8 cellular contexts compared by ENCODE assay signal in the genomic region with DNA sequence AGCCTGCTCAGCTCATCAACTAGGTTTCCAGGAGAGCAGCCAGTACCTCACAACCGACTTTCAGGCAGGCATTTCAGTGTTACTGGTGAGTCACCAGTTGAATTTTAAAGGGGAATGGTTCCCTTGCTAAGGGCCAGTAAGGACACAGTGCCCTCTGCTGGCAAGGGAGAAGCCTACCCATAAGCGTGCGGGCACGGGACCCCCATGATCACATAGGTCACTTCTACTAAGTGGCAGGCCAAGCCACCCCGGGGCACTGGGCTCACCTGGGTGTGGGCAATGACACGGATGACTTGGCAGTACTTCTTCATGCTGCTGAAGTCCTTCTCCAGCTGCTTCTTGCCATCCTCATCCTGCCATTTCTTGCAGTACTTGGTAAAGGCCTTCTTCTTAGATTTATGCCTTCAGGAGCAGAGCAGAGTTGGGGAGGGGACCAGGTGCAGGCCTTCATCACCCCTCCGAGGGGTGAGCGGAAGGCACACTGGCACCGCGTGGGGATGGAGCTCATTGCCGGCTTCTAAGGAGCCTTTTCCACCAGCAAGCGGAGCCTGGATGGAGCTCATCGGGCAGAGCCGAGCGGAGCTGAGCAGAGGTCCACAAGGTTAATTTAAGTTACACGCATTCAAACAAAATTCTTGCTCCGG. TPM values are rescaled to one million over a fixed set of nuclear protein-coding genes. Genes with fewer than 3 reads are reported as not detected.
DNase-seq lines count a peak whose midpoint lies in the region; ATAC-seq and TF ChIP-seq lines count a peak whose summit lies in the region.

No MANE protein-coding gene starts in this region.

- peaks cover 18% of the 10 kb centered on the region for H3K4me1 ChIP-seq in fibroblast of lung (ENCODE audit: control insufficient read depth, extremely low read depth, insufficient read depth, low read length)

- H3K9me3 Mint-ChIP-seq in activated T-cell treated with anti-CD3 and anti-CD28 coated beads, Interleukin-2, amount 50 U/mL, for 72 hours = no peaks in the 10 kb centered on the region
- H3K9me3 Mint-ChIP-seq in nephron progenitor cell = no peaks in the 10 kb centered on the region

- peak overlapping the region; percentile 92 for H3K27ac ChIP-seq in C4-2B
- H3K27ac ChIP-seq in fibroblast of lung (ENCODE audit: insufficient read depth, low read length) = peak overlapping the region; percentile 90

- H3K4me3 Mint-ChIP-seq in activated T-cell treated with anti-CD3 and anti-CD28 coated beads, Interleukin-2, amount 50 U/mL, for 72 hours = peak overlapping the region; percentile 99 to 100
- H3K4me3 Mint-ChIP-seq in nephron progenitor cell = peak overlapping the region; percentile 100

- H3K9me3 ChIP-seq in fibroblast of lung (ENCODE audit: control insufficient read depth, insufficient read depth, low read depth, low read length) = no peaks in the 10 kb centered on the region

- H3K27me3 Mint-ChIP-seq in activated T-cell treated with anti-CD3 and anti-CD28 coated beads, Interleukin-2, amount 50 U/mL, for 72 hours (ENCODE audit: low read depth) = no peaks in the 10 kb centered on the region
- H3K27me3 Mint-ChIP-seq in nephron progenitor cell (ENCODE audit: low read depth, poor library complexity) = peaks cover 2% of the 10 kb centered on the region

- no peak overlapping the region for H2AFZ ChIP-seq in fibroblast of lung (ENCODE audit: low read length)

- DNase-seq in HPDE6-E6E7 (ENCODE audit: extremely low spot score) (peak; percentile 48), RKO (ENCODE audit: low spot score) (peak; percentile 97), fibroblast of lung (ENCODE audit: low read depth in 2 of 2) (peak; percentile 93 to 95), nephron progenitor cell (peak; percentile 76), NCI-H187 (lab: John Stamatoyannopoulos, UW) (no peak)
- peak; percentile 82 to 85 for DNase-seq in activated T-cell treated with anti-CD3 and anti-CD28 coated beads, Interleukin-2, amount 50 U/mL, for 72 hours
- DNase-seq in stimulated activated naive CD8-positive, alpha-beta T cell treated with anti-CD3 and anti-CD28 coated beads, Interleukin-15, Interleukin-2, amounts not matched to agents 100 U/mL and 50 U/mL, for 24 hours = peak; percentile 83

- H3K27ac Mint-ChIP-seq in activated T-cell treated with anti-CD3 and anti-CD28 coated beads, Interleukin-2, amount 50 U/mL, for 72 hours = peak overlapping the region; percentile 61
- peak overlapping the region; percentile 81 for H3K27ac Mint-ChIP-seq in nephron progenitor cell

- H4K20me1 ChIP-seq in fibroblast of lung (ENCODE audit: control insufficient read depth, extremely low read depth, insufficient read depth, low read length) = peaks cover 2% of the 10 kb centered on the region

- TF ChIP-seq CTCF in C4-2B (conservative IDR thresholded peaks at IDR 0.05) (peak; percentile 87), fibroblast of lung (conservative IDR thresholded peaks at IDR 0.05 in 1 of 2, IDR thresholded peaks at IDR 0.05 in 1 of 2; ENCODE audit: low read depth in 1 of 2, low read length in 2 of 2) (peak; percentile 85 to 94), nephron progenitor cell (IDR thresholded peaks at IDR 0.05) (peak; percentile 75)

- peak overlapping the region; percentile 97 for H3K4me2 ChIP-seq in fibroblast of lung (ENCODE audit: extremely low read depth, insufficient read depth, low read length)

- peak; percentile 43 to 55 for ATAC-seq in activated T-cell treated with anti-CD3 and anti-CD28 coated beads, Interleukin-2, amount 50 U/mL, for 72 hours (replicated peaks in 1 of 2)
- peak; percentile 37 for ATAC-seq in stimulated activated naive CD8-positive, alpha-beta T cell treated with anti-CD3 and anti-CD28 coated beads, Interleukin-15, Interleukin-2, amounts not matched to agents 100 U/mL and 50 U/mL, for 24 hours

- peak overlapping the region; percentile 21 for H3K9ac ChIP-seq in fibroblast of lung (ENCODE audit: insufficient read depth, low read length)

- peak overlapping the region; percentile 70 to 96 (median 90) for H3K4me3 ChIP-seq in fibroblast of lung (replicated peaks in 1 of 4; ENCODE audit: control extremely low read depth in 1 of 4, insufficient read depth in 1 of 4, low read depth in 3 of 4, low read length in 4 of 4)

- H3K36me3 ChIP-seq in fibroblast of lung (ENCODE audit: control insufficient read depth, insufficient read depth, low read length) = peaks cover 53% of the 10 kb centered on the region

- H3K79me2 ChIP-seq in fibroblast of lung (ENCODE audit: control insufficient read depth, insufficient read depth, low read length) = peaks cover 68% of the 10 kb centered on the region

- H3K36me3 Mint-ChIP-seq in activated T-cell treated with anti-CD3 and anti-CD28 coated beads, Interleukin-2, amount 50 U/mL, for 72 hours (ENCODE audit: insufficient read depth in 2 of 2) = peaks cover 37 to 56% of the 10 kb centered on the region in 2 donors
- peaks cover 73% of the 10 kb centered on the region for H3K36me3 Mint-ChIP-seq in nephron progenitor cell (ENCODE audit: low read depth)

- H3K4me1 Mint-ChIP-seq in activated T-cell treated with anti-CD3 and anti-CD28 coated beads, Interleukin-2, amount 50 U/mL, for 72 hours (ENCODE audit: low read depth) = peaks cover 55% of the 10 kb centered on the region
- H3K4me1 Mint-ChIP-seq in nephron progenitor cell = peaks cover 57% of the 10 kb centered on the region

- H3K27me3 ChIP-seq in fibroblast of lung (ENCODE audit: control insufficient read depth, insufficient read depth, low read length) = no peaks in the 10 kb centered on the region

RNA-seq across cellular contexts. Expression of gene RPL3, which starts 2.9 kb away (rescaled TPM):
- total RNA-seq in activated T-cell treated with anti-CD3 and anti-CD28 coated beads, Interleukin-2, amount 50 U/mL, for 72 hours = 1,000 to 10,000 TPM; 3,380 to 3,455 TPM
- 2,627 and 3,935 TPM in 2 replicates for total RNA-seq in fibroblast of lung
- 2,773 and 2,862 TPM in 2 replicates for polyA plus RNA-seq in fibroblast of lung
- polyA plus RNA-seq in fibroblast of lung (2012) = 2,320 and 2,565 TPM in 2 replicates
- polyA minus RNA-seq in fibroblast of lung (ENCODE audit: low replicate concordance) = 1,108 and 1,634 TPM in 2 replicates

RNA-seq across cellular contexts. Expression of gene SYNGR1, which starts 33.2 kb away (rescaled TPM):
- total RNA-seq in activated T-cell treated with anti-CD3 and anti-CD28 coated beads, Interleukin-2, amount 50 U/mL, for 72 hours = 1 to 10 TPM; 4.4 to 5.3 TPM
- total RNA-seq in fibroblast of lung = 7.7 and 13.0 TPM in 2 replicates
- 12.9 and 13.5 TPM in 2 replicates for polyA plus RNA-seq in fibroblast of lung
- polyA plus RNA-seq in fibroblast of lung (2012) = 29.4 and 32.7 TPM in 2 replicates
- polyA minus RNA-seq in fibroblast of lung (ENCODE audit: low replicate concordance) = 9.2 and 21.0 TPM in 2 replicates

Comparison
In these comparisons a context has a peak if more than half of its experiments do, and no peak if none do; other contexts are left out.
1. DNase-seq: peak in HPDE6-E6E7 (single experiment), RKO (single experiment), activated T-cell treated with anti-CD3 and anti-CD28 coated beads, Interleukin-2, amount 50 U/mL, for 72 hours (2 of 2), fibroblast of lung (2 of 2), nephron progenitor cell (single experiment) and stimulated activated naive CD8-positive, alpha-beta T cell treated with anti-CD3 and anti-CD28 coated beads, Interleukin-15, Interleukin-2, amounts not matched to agents 100 U/mL and 50 U/mL, for 24 hours (single experiment); none in NCI-H187 (0 of 2).
2. Peak in every context shown above with its lines, with median percentiles within 50 percentile points of each other: CTCF ChIP-seq.